Comparison of ENCODE assay signal across 15 cellular contexts in the genomic region with DNA sequence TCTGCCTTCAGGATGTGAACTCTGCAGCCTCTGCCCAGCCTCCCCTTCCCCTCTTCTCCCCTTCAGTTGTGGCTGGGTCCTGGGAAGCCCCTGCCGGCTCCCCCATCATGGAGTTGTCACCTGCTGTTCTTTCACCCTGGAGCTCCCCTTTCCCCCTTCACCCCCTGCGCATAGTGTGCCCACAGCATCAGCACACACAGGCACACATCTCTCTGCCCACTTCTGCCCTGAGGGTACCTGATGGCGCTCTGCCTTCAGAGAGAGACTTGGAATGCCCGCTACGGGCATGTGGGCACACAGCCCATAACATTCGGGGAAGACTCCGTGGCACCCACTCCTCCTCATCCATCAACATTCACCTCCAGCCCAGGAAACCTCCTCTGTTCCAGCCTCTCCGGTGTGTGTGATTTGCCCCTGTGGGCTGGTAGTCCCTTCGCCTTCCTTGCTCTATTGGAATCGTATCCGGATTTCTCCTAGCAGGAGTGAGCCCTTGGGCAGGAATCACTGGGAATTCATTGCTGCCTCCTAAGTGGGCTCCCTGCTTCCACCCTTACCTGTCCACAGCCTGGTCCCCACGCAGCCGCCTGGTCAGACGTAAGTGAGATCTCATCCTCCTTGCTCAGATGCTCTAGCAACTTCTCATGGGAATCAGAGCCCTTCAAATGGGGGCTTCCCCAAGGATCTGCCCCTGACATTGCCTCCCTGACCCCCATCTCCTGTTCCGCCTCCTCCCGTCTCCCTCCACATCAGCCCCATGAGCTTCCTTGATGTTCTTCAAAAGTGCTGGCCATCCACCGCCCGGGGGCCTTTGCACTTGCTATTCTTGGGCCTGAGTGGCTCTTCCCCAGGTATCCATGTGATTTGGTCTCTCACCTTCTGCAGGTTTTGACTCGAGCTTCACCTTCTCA.
A peak's percentile ranks its signal among the peaks of the same experiment; 100 is the strongest.
DNase-seq lines count a peak whose midpoint lies in the region; ATAC-seq and TF ChIP-seq lines count a peak whose summit lies in the region.
"Had no signal": no experiment of that assay in that cellular context is flagged by ENCODE, and none has a peak within 500 bp of the region (broad histone marks: within the 10 kb centered on the region; RNA-seq: fewer than 3 reads in every experiment).

No MANE protein-coding gene starts in this region.

- no peak for TF ChIP-seq EP300 in upper lobe of left lung (IDR thresholded peaks at IDR 0.05)

- H3K4me1 ChIP-seq in upper lobe of left lung: no peaks in the 10 kb centered on the region
- H3K4me1 ChIP-seq: HAP-1 had no signal

- H3K9me3 Mint-ChIP-seq in activated naive CD4-positive, alpha-beta T cell treated with anti-CD3 and anti-CD28 coated beads, Interleukin-2, amount 10 ng/mL, durations not matched to agents 7 days and 5 days: peaks cover 10% of the 10 kb centered on the region
- peaks cover 3% of the 10 kb centered on the region for H3K9me3 Mint-ChIP-seq in activated naive CD4-positive, alpha-beta T cell treated with anti-CD3 and anti-CD28 coated beads for 36 hours
- no peaks in the 10 kb centered on the region for H3K9me3 Mint-ChIP-seq in activated T-helper 17 cell treated with anti-CD3 and anti-CD28 coated beads, Interleukin-2, amount 50 U/mL, for 72 hours
- H3K9me3 Mint-ChIP-seq in glutamatergic neuron (ENCODE audit: unreplicated experiment): peaks cover 38% of the 10 kb centered on the region
- peaks cover 2% of the 10 kb centered on the region for H3K9me3 Mint-ChIP-seq in stimulated activated effector memory CD8-positive, alpha-beta T cell treated with anti-CD3 and anti-CD28 coated beads, Interleukin-12 subunit alpha, Interleukin-12 subunit beta, amount 100 ng/mL, for 72 hours
- H3K9me3 Mint-ChIP-seq: CD8-positive, alpha-beta T cell had no signal

- TF ChIP-seq POLR2A in upper lobe of left lung (IDR thresholded peaks at IDR 0.05): no peak

- ATAC-seq in activated T-helper 17 cell treated with anti-CD3 and anti-CD28 coated beads, Interleukin-2, amount 50 U/mL, for 72 hours (replicated peaks): no peak
- no peak for ATAC-seq in stimulated activated effector memory CD8-positive, alpha-beta T cell treated with anti-CD3 and anti-CD28 coated beads, Interleukin-12 subunit alpha, Interleukin-12 subunit beta, amount 100 ng/mL, for 72 hours
- ATAC-seq in GM18867 (IDR thresholded peaks at IDR 0.05; ENCODE audit: unreplicated experiment): no peak
- ATAC-seq in upper lobe of left lung (ENCODE audit: low FRiP score in 2 of 2): no peak
- ATAC-seq: CD8-positive, alpha-beta T cell; GM23338 had no signal

- no peak overlapping the region for H3K4me3 Mint-ChIP-seq in activated naive CD4-positive, alpha-beta T cell treated with anti-CD3 and anti-CD28 coated beads, Interleukin-2, amount 10 ng/mL, durations not matched to agents 7 days and 5 days
- H3K4me3 Mint-ChIP-seq in activated naive CD4-positive, alpha-beta T cell treated with anti-CD3 and anti-CD28 coated beads for 36 hours: no peak overlapping the region
- no peak overlapping the region for H3K4me3 Mint-ChIP-seq in activated T-helper 17 cell treated with anti-CD3 and anti-CD28 coated beads, Interleukin-2, amount 50 U/mL, for 72 hours
- H3K4me3 Mint-ChIP-seq in glutamatergic neuron (ENCODE audit: unreplicated experiment): no peak overlapping the region
- H3K4me3 Mint-ChIP-seq in stimulated activated effector memory CD8-positive, alpha-beta T cell treated with anti-CD3 and anti-CD28 coated beads, Interleukin-12 subunit alpha, Interleukin-12 subunit beta, amount 100 ng/mL, for 72 hours: no peak overlapping the region
- H3K4me3 Mint-ChIP-seq: CD14-positive monocyte; CD8-positive, alpha-beta T cell; GM23338 had no signal

- no peaks in the 10 kb centered on the region for H3K36me3 Mint-ChIP-seq in activated naive CD4-positive, alpha-beta T cell treated with anti-CD3 and anti-CD28 coated beads, Interleukin-2, amount 10 ng/mL, durations not matched to agents 7 days and 5 days
- peaks cover 1% of the 10 kb centered on the region for H3K36me3 Mint-ChIP-seq in activated naive CD4-positive, alpha-beta T cell treated with anti-CD3 and anti-CD28 coated beads for 36 hours (ENCODE audit: low read depth)
- no peaks in the 10 kb centered on the region for H3K36me3 Mint-ChIP-seq in activated T-helper 17 cell treated with anti-CD3 and anti-CD28 coated beads, Interleukin-2, amount 50 U/mL, for 72 hours (ENCODE audit: low read depth)
- peaks cover 24% of the 10 kb centered on the region for H3K36me3 Mint-ChIP-seq in glutamatergic neuron (ENCODE audit: unreplicated experiment)
- no peaks in the 10 kb centered on the region for H3K36me3 Mint-ChIP-seq in stimulated activated effector memory CD8-positive, alpha-beta T cell treated with anti-CD3 and anti-CD28 coated beads, Interleukin-12 subunit alpha, Interleukin-12 subunit beta, amount 100 ng/mL, for 72 hours
- H3K36me3 Mint-ChIP-seq: CD8-positive, alpha-beta T cell had no signal

- peaks cover 0 to 14% (median 3%) of the 10 kb centered on the region in 4 donors for H3K9me3 ChIP-seq in upper lobe of left lung
- H3K9me3 ChIP-seq: HAP-1 had no signal

- H3K27ac ChIP-seq in upper lobe of left lung: no peak overlapping the region
- H3K27ac ChIP-seq: 22Rv1 had no signal

- H3K4me3 ChIP-seq in upper lobe of left lung: no peak overlapping the region
- H3K4me3 ChIP-seq: GM23338, HAP-1 had no signal

- WGBS in upper lobe of left lung, 2 donors: 87 to 92% methylated on average over 17 to 19 of the region's 19 CpGs

- peak overlapping the region; percentile 12 for H3K27ac Mint-ChIP-seq in activated naive CD4-positive, alpha-beta T cell treated with anti-CD3 and anti-CD28 coated beads, Interleukin-2, amount 10 ng/mL, durations not matched to agents 7 days and 5 days
- H3K27ac Mint-ChIP-seq in activated naive CD4-positive, alpha-beta T cell treated with anti-CD3 and anti-CD28 coated beads for 36 hours: no peak overlapping the region
- H3K27ac Mint-ChIP-seq in activated T-helper 17 cell treated with anti-CD3 and anti-CD28 coated beads, Interleukin-2, amount 50 U/mL, for 72 hours: peak overlapping the region; percentile 28
- H3K27ac Mint-ChIP-seq in glutamatergic neuron (ENCODE audit: unreplicated experiment): peak overlapping the region; percentile 8
- H3K27ac Mint-ChIP-seq in stimulated activated effector memory CD8-positive, alpha-beta T cell treated with anti-CD3 and anti-CD28 coated beads, Interleukin-12 subunit alpha, Interleukin-12 subunit beta, amount 100 ng/mL, for 72 hours: peak overlapping the region; percentile 7
- H3K27ac Mint-ChIP-seq: CD8-positive, alpha-beta T cell; GM23338 had no signal

- no peak for TF ChIP-seq CTCF in glutamatergic neuron (IDR thresholded peaks at IDR 0.05; ENCODE audit: partially characterized antibody, unreplicated experiment)
- TF ChIP-seq CTCF in upper lobe of left lung (IDR thresholded peaks at IDR 0.05): no peak

- H3K27me3 Mint-ChIP-seq in activated naive CD4-positive, alpha-beta T cell treated with anti-CD3 and anti-CD28 coated beads, Interleukin-2, amount 10 ng/mL, durations not matched to agents 7 days and 5 days: peaks cover 16% of the 10 kb centered on the region
- H3K27me3 Mint-ChIP-seq in activated naive CD4-positive, alpha-beta T cell treated with anti-CD3 and anti-CD28 coated beads for 36 hours (ENCODE audit: low read depth): peaks cover 2% of the 10 kb centered on the region
- H3K27me3 Mint-ChIP-seq in activated T-helper 17 cell treated with anti-CD3 and anti-CD28 coated beads, Interleukin-2, amount 50 U/mL, for 72 hours: peaks cover 32% of the 10 kb centered on the region
- peaks cover 32% of the 10 kb centered on the region for H3K27me3 Mint-ChIP-seq in glutamatergic neuron (ENCODE audit: unreplicated experiment)

- CTCF ChIA-PET in activated naive CD4-positive, alpha-beta T cell treated with anti-CD3 and anti-CD28 coated beads, Interleukin-2, amount 10 ng/mL, durations not matched to agents 7 days and 5 days (lab: Charles Lee): interaction anchor here (0.7 kb wide), 1 partner anchor 25 kb away, joined by 3 read pairs; no protein-coding TSS in a partner anchor
- CTCF ChIA-PET in activated naive CD4-positive, alpha-beta T cell treated with anti-CD3 and anti-CD28 coated beads for 36 hours (lab: Charles Lee): interaction anchor here (0.6 to 3.0 kb wide), 3 partner anchors 64 to 327 kb away, joined by 3 to 35 read pairs (median 3); no protein-coding TSS in a partner anchor

- intact Hi-C loops in activated naive CD4-positive, alpha-beta T cell treated with anti-CD3 and anti-CD28 coated beads for 36 hours (cut with micrococcal nuclease): loop anchor here (10.0 kb wide), 2 partner anchors 1180 to 1250 kb away; no protein-coding TSS in a partner anchor

- no peaks in the 10 kb centered on the region for H3K27me3 ChIP-seq in upper lobe of left lung

- H3K36me3 ChIP-seq in upper lobe of left lung: peaks cover 10 to 18% (median 14%) of the 10 kb centered on the region in 4 donors
- H3K36me3 ChIP-seq: HAP-1 had no signal

- H3K4me1 Mint-ChIP-seq in activated naive CD4-positive, alpha-beta T cell treated with anti-CD3 and anti-CD28 coated beads, Interleukin-2, amount 10 ng/mL, durations not matched to agents 7 days and 5 days: no peaks in the 10 kb centered on the region
- no peaks in the 10 kb centered on the region for H3K4me1 Mint-ChIP-seq in activated naive CD4-positive, alpha-beta T cell treated with anti-CD3 and anti-CD28 coated beads for 36 hours (ENCODE audit: low read depth)
- peaks cover 10% of the 10 kb centered on the region for H3K4me1 Mint-ChIP-seq in activated T-helper 17 cell treated with anti-CD3 and anti-CD28 coated beads, Interleukin-2, amount 50 U/mL, for 72 hours
- H3K4me1 Mint-ChIP-seq in glutamatergic neuron (ENCODE audit: low read depth, unreplicated experiment): peaks cover 17% of the 10 kb centered on the region
- peaks cover 12% of the 10 kb centered on the region for H3K4me1 Mint-ChIP-seq in stimulated activated effector memory CD8-positive, alpha-beta T cell treated with anti-CD3 and anti-CD28 coated beads, Interleukin-12 subunit alpha, Interleukin-12 subunit beta, amount 100 ng/mL, for 72 hours

- DNase-seq in activated naive CD4-positive, alpha-beta T cell treated with anti-CD3 and anti-CD28 coated beads, Interleukin-2, amount 10 ng/mL, durations not matched to agents 7 days and 5 days: no peak
- no peak for DNase-seq in activated naive CD4-positive, alpha-beta T cell treated with anti-CD3 and anti-CD28 coated beads for 36 hours
- no peak for DNase-seq in glutamatergic neuron
- no peak for DNase-seq in stimulated activated effector memory CD8-positive, alpha-beta T cell treated with anti-CD3 and anti-CD28 coated beads, Interleukin-12 subunit alpha, Interleukin-12 subunit beta, amount 100 ng/mL, for 72 hours (ENCODE audit: low spot score in 2 of 2)
- no peak for DNase-seq in DMS79 treated with DMSO at 0.1 percent for 48 hours (lab: John Stamatoyannopoulos, UW)
- DNase-seq in upper lobe of left lung: no peak
- DNase-seq: CD8-positive, alpha-beta T cell; COR-L47; GF-D8 had no signal
